Comparison of ENCODE assay signal across 1 cellular context in genomic region chr12:30138483-30138882, GRCh38.
TF ChIP-seq lines count a peak whose summit lies in the region.

No MANE protein-coding gene starts in this region.

TF ChIP-seq in H1, 55 proteins besides CTCF, POLR2A, EP300 and RAD21:
- TF ChIP-seq TBP (IDR thresholded peaks at IDR 0.05; ENCODE audit: low read depth, low read length) = no peak
- TF ChIP-seq RFX5 (IDR thresholded peaks at IDR 0.05; ENCODE audit: borderline replicate concordance, low read depth, low read length) = no peak
- TF ChIP-seq JUN (IDR thresholded peaks at IDR 0.05; ENCODE audit: low read depth, low read length) = no peak
- TF ChIP-seq BCL11A (IDR thresholded peaks at IDR 0.05; ENCODE audit: low read depth in 2 of 2, low read length in 2 of 2) = no peak
- TF ChIP-seq NRF1 (IDR thresholded peaks at IDR 0.05; ENCODE audit: low read depth, low read length) = no peak
- no peak for TF ChIP-seq HDAC2 (IDR thresholded peaks at IDR 0.05; ENCODE audit: borderline replicate concordance in 1 of 2, low read depth in 2 of 2, low read length in 2 of 2)
